In the genomic region with DNA sequence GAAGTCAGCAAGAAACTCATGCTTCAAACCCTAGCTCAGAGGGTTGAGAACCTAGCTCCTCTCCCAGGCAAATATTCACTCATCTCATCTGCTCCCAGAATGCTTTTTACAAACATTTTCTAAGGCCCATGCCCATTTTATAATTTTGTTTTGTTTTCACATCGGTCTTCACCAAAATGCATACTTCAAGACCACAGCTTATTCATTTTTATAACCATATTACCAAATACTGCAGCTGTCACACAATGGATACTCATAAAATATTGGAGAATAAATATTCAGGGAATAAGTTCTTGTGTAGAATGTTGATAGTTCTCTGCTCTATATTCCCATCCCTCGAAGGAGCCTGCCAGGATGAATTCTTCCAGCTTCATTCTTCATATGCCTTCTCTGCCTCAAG, we compare ENCODE assay signal across 28 cellular contexts. TPM values are rescaled to one million over a fixed set of nuclear protein-coding genes. Genes with fewer than 3 reads are reported as not detected.
"Had no signal": no experiment of that assay in that cellular context is flagged by ENCODE, and none has a peak within 500 bp of the region (broad histone marks: within the 10 kb centered on the region; RNA-seq: fewer than 3 reads in every experiment).

No MANE protein-coding gene starts in this region.

- H3K36me3 ChIP-seq: stomach, suprapubic skin, thoracic aorta, thyroid gland, tibial artery, tibial nerve, transverse colon, upper lobe of left lung, upper lobe of right lung, uterus, vagina had no signal

- H3K4me1 ChIP-seq: stomach, suprapubic skin, testis, thyroid gland, tibial artery, tibial nerve, transverse colon, upper lobe of left lung, upper lobe of right lung, uterus, vagina had no signal

- H3K27me3 ChIP-seq: testis, thyroid gland, upper lobe of left lung, vagina had no signal

- H3K27ac ChIP-seq: stomach, suprapubic skin, testis, thoracic aorta, thyroid gland, tibial artery, tibial nerve, transverse colon, upper lobe of left lung, upper lobe of right lung, uterus, vagina had no signal

- H3K9me3 ChIP-seq: stomach, suprapubic skin, testis, thoracic aorta, thyroid gland, tibial artery, tibial nerve, transverse colon, upper lobe of left lung, upper lobe of right lung, uterus, vagina had no signal

- DNase-seq: stimulated activated CD4-positive, alpha-beta T cell treated with anti-CD3 and anti-CD28 coated beads, Interleukin-2, amount 100 ng/mL, for 48 hours; stimulated activated CD4-positive, alpha-beta T cell treated with anti-CD3 and anti-CD28 coated beads, Interleukin-4, amount 100 ng/mL, for 1 hour; stimulated activated CD4-positive, alpha-beta T cell treated with anti-CD3 and anti-CD28 coated beads, Interleukin-4, amount 100 ng/mL, for 24 hours; stimulated activated CD4-positive, alpha-beta T cell treated with anti-CD3 and anti-CD28 coated beads, Interleukin-4, amount 100 ng/mL, for 4 hours; stimulated activated CD8-positive, alpha-beta memory T cell treated with anti-CD3 and anti-CD28 coated beads, Interleukin-4, amount 100 ng/mL, for 48 hours; stimulated activated naive B cell treated with anti-CD40 and anti-IgM and Interleukin-4, amounts not matched to agents 10 μg/mL and 1 μg/mL and 100 μg/mL, for 72 hours; stimulated activated naive CD4-positive, alpha-beta T cell; stimulated activated naive CD4-positive, alpha-beta T cell treated with Interleukin-2 at 50 U/mL for 16 hours; stimulated activated naive CD8-positive, alpha-beta T cell treated with anti-CD3 and anti-CD28 coated beads, Interleukin-15, amount 100 ng/mL, for 72 hours; stimulated activated naive CD8-positive, alpha-beta T cell treated with anti-CD3 and anti-CD28 coated beads, Interleukin-15, Interleukin-2, amounts not matched to agents 100 U/mL and 50 U/mL, for 24 hours; stomach; substantia nigra; testis; thyroid gland; tibial artery; transverse colon; trophoblast cell; upper lobe of left lung; upper lobe of right lung; uterus had no signal

- H3K4me3 ChIP-seq: stomach, suprapubic skin, testis, thoracic aorta, thyroid gland, tibial artery, tibial nerve, transverse colon, upper lobe of left lung, upper lobe of right lung, uterus, vagina had no signal

- ATAC-seq: stimulated activated effector memory CD8-positive, alpha-beta T cell treated with anti-CD3 and anti-CD28 coated beads, Interleukin-12 subunit alpha, Interleukin-12 subunit beta, amount 100 ng/mL, for 72 hours; stimulated activated memory B cell treated with anti-CD40 and anti-IgM and Interleukin-4, amounts not matched to agents 10 μg/mL and 1 μg/mL and 100 μg/mL, for 72 hours; stimulated activated naive B cell treated with anti-CD40 and anti-IgM and Interleukin-4, amounts not matched to agents 10 μg/mL and 1 μg/mL and 100 μg/mL, for 72 hours; stimulated activated naive CD8-positive, alpha-beta T cell treated with anti-CD3 and anti-CD28 coated beads, Interleukin-15, amount 100 ng/mL, for 72 hours; stimulated activated naive CD8-positive, alpha-beta T cell treated with anti-CD3 and anti-CD28 coated beads, Interleukin-15, Interleukin-2, amounts not matched to agents 100 U/mL and 50 U/mL, for 24 hours; upper lobe of right lung had no signal

RNA-seq across cellular contexts. Expression of a gene that starts 50.8 kb away (rescaled TPM):
- total RNA-seq: stomach, temporal lobe, thoracic aorta, thyroid gland, tibial nerve, transverse colon, upper lobe of left lung, upper lobe of right lung, urinary bladder, uterus, vagina had no signal
- polyA plus RNA-seq: stomach had no signal
